12 cellular contexts compared by ENCODE assay signal in genomic region chr15:63288342-63288741, GRCh38. TPM values are rescaled to one million over a fixed set of nuclear protein-coding genes. Genes with fewer than 3 reads are reported as not detected.
DNase-seq lines count a peak whose midpoint lies in the region; ATAC-seq and TF ChIP-seq lines count a peak whose summit lies in the region.
"Had no signal": no experiment of that assay in that cellular context is flagged by ENCODE, and none has a peak within 500 bp of the region (broad histone marks: within the 10 kb centered on the region; RNA-seq: fewer than 3 reads in every experiment).

No MANE protein-coding gene starts in this region.

- no peak for TF ChIP-seq CTCF in sigmoid colon (IDR thresholded peaks at IDR 0.05)

- no peaks in the 10 kb centered on the region for H3K4me1 ChIP-seq in CD4-positive, CD25-positive, alpha-beta regulatory T cell (ENCODE audit: control insufficient read depth, insufficient read depth, low read length, poor library complexity, severe bottlenecking)
- H3K4me1 ChIP-seq in sigmoid colon: peaks cover 0 to 9% (median 0%) of the 10 kb centered on the region in 4 donors
- H3K4me1 ChIP-seq: right lobe of liver had no signal

- H3K36me3 ChIP-seq in CD4-positive, CD25-positive, alpha-beta regulatory T cell (ENCODE audit: control insufficient read depth, insufficient read depth, low read length): peaks cover 12% of the 10 kb centered on the region
- H3K36me3 ChIP-seq in sigmoid colon: peaks cover 0 to 64% (median 9%) of the 10 kb centered on the region in 4 donors
- H3K36me3 ChIP-seq: right lobe of liver had no signal

- ATAC-seq in CD4-positive, CD25-positive, alpha-beta regulatory T cell (ENCODE audit: low read depth in 2 of 2): no peak
- ATAC-seq in left lobe of liver (peak; percentile 24), GM18519 (IDR thresholded peaks at IDR 0.05; ENCODE audit: low FRiP score, unreplicated experiment) (no peak)

- H3K27me3 Mint-ChIP-seq in CD4-positive, CD25-positive, alpha-beta regulatory T cell: no peaks in the 10 kb centered on the region
- H3K27me3 Mint-ChIP-seq: activated CD4-positive, alpha-beta T cell treated with anti-CD3 and anti-CD28 coated beads, Interleukin-2, amount 10 ng/mL, durations not matched to agents 7 days and 5 days; activated naive CD8-positive, alpha-beta T cell treated with anti-CD3 and anti-CD28 coated beads for 36 hours had no signal

- no peak for TF ChIP-seq POLR2A in sigmoid colon (IDR thresholded peaks at IDR 0.05)

- no peak for TF ChIP-seq EP300 in sigmoid colon (IDR thresholded peaks at IDR 0.05)

- no peaks in the 10 kb centered on the region for H3K9me3 ChIP-seq in CD4-positive, CD25-positive, alpha-beta regulatory T cell (ENCODE audit: control insufficient read depth in 2 of 2, low read length in 2 of 2)
- H3K9me3 ChIP-seq in sigmoid colon: no peaks in the 10 kb centered on the region
- H3K9me3 ChIP-seq: right lobe of liver had no signal

- peaks cover 35% of the 10 kb centered on the region for H3K36me3 Mint-ChIP-seq in CD4-positive, CD25-positive, alpha-beta regulatory T cell

- no peak overlapping the region for H3K4me3 Mint-ChIP-seq in CD4-positive, CD25-positive, alpha-beta regulatory T cell
- H3K4me3 Mint-ChIP-seq: activated CD4-positive, alpha-beta T cell treated with anti-CD3 and anti-CD28 coated beads, Interleukin-2, amount 10 ng/mL, durations not matched to agents 7 days and 5 days; activated naive CD8-positive, alpha-beta T cell treated with anti-CD3 and anti-CD28 coated beads for 36 hours had no signal

- intact Hi-C loops in sigmoid colon (cut with DNase I): loop anchor here (1.0 kb wide), 1 partner anchor 114 kb away; no protein-coding TSS in a partner anchor

- peak overlapping the region; percentile 28 for H3K4me3 ChIP-seq in CD4-positive, CD25-positive, alpha-beta regulatory T cell (ENCODE audit: low read depth, low read length)
- no peak overlapping the region for H3K4me3 ChIP-seq in sigmoid colon
- H3K4me3 ChIP-seq: right lobe of liver had no signal

- no peaks in the 10 kb centered on the region for H3K9me3 Mint-ChIP-seq in CD4-positive, CD25-positive, alpha-beta regulatory T cell
- H3K9me3 Mint-ChIP-seq: activated CD4-positive, alpha-beta T cell treated with anti-CD3 and anti-CD28 coated beads, Interleukin-2, amount 10 ng/mL, durations not matched to agents 7 days and 5 days; activated naive CD8-positive, alpha-beta T cell treated with anti-CD3 and anti-CD28 coated beads for 36 hours had no signal

- H3K4me1 Mint-ChIP-seq in CD4-positive, CD25-positive, alpha-beta regulatory T cell: peaks cover 7 to 18% (median 12%) of the 10 kb centered on the region in 4 donors

- DNase-seq in CD4-positive, CD25-positive, alpha-beta regulatory T cell: no peak
- DNase-seq in M059J (ENCODE audit: low read depth): peak; percentile 23
- peak; percentile 9 for DNase-seq in amniotic epithelial cell (ENCODE audit: low read depth)
- DNase-seq in left lobe of liver (ENCODE audit: low spot score): no peak
- DNase-seq in SHP77 (lab: John Stamatoyannopoulos, UW): no peak
- no peak for DNase-seq in NCI-H1105 (lab: John Stamatoyannopoulos, UW)
- DNase-seq in sigmoid colon: no peak
- DNase-seq: activated naive CD8-positive, alpha-beta T cell treated with anti-CD3 and anti-CD28 coated beads for 36 hours; right lobe of liver; stimulated activated CD4-positive, alpha-beta T cell treated with anti-CD3 and anti-CD28 coated beads, Interleukin-2, amount 100 ng/mL, for 24 hours had no signal

- peak overlapping the region in 2 of 3 donors; percentile 8 to 54 for H3K27ac Mint-ChIP-seq in CD4-positive, CD25-positive, alpha-beta regulatory T cell
- H3K27ac Mint-ChIP-seq: activated CD4-positive, alpha-beta T cell treated with anti-CD3 and anti-CD28 coated beads, Interleukin-2, amount 10 ng/mL, durations not matched to agents 7 days and 5 days; activated naive CD8-positive, alpha-beta T cell treated with anti-CD3 and anti-CD28 coated beads for 36 hours had no signal

- 86 to 90% methylated on average over 1 of the region's 1 CpG for WGBS in sigmoid colon, 2 donors

- H3K27ac ChIP-seq in CD4-positive, CD25-positive, alpha-beta regulatory T cell (ENCODE audit: insufficient read depth, low read length, poor library complexity, severe bottlenecking): no peak overlapping the region
- no peak overlapping the region for H3K27ac ChIP-seq in sigmoid colon
- H3K27ac ChIP-seq: right lobe of liver had no signal

- no peaks in the 10 kb centered on the region for H3K27me3 ChIP-seq in CD4-positive, CD25-positive, alpha-beta regulatory T cell (ENCODE audit: control insufficient read depth, insufficient read depth, low read length)
- no peaks in the 10 kb centered on the region for H3K27me3 ChIP-seq in sigmoid colon
- H3K27me3 ChIP-seq: right lobe of liver had no signal

RNA-seq across cellular contexts. Expression of gene APH1B, which starts 10.9 kb away (rescaled TPM):
- total RNA-seq in CD4-positive, CD25-positive, alpha-beta regulatory T cell: 19.0 TPM
- polyA plus RNA-seq in CD4-positive, CD25-positive, alpha-beta regulatory T cell: 10 to 100 TPM in 2 of 4 donors, 1 to 10 TPM in 2; 9.1 to 16.2 (median 11.6) TPM
- total RNA-seq in M059J (2014; rRNA removed; shearing (Covaris generic)): 7.7 and 8.8 TPM in 2 replicates
- total RNA-seq in left lobe of liver (3.3 TPM), sigmoid colon (10 to 100 TPM in 2 of 4 donors, 1 to 10 TPM in 2; 7.9 to 11.0 (median 9.9) TPM)
- polyA plus RNA-seq in sigmoid colon: 1 to 10 TPM; 1.8 to 6.9 (median 5.9) TPM

Comparison
In these comparisons a context has a peak if more than half of its experiments do, and no peak if none do; other contexts are left out.
1. DNase-seq: peak in M059J (single experiment) and amniotic epithelial cell (single experiment); none in CD4-positive, CD25-positive, alpha-beta regulatory T cell (0 of 3), left lobe of liver (single experiment), SHP77 (0 of 2), NCI-H1105 (single experiment) and sigmoid colon (single experiment).